Comparison of ENCODE assay signal across 20 cellular contexts in genomic region chr2:164203131-164203530, GRCh38.
"Had no signal": no experiment of that assay in that cellular context is flagged by ENCODE, and none has a peak within 500 bp of the region (broad histone marks: within the 10 kb centered on the region; RNA-seq: fewer than 3 reads in every experiment).

No MANE protein-coding gene starts in this region.

- H3K27ac ChIP-seq: HL-60, KMS-11, SJCRH30 had no signal

- H3K27me3 ChIP-seq: SJCRH30 had no signal

- H3K9ac ChIP-seq: KMS-11 had no signal

- H3K4me1 Mint-ChIP-seq: IgD-negative memory B cell had no signal

- H3K4me3 Mint-ChIP-seq: IgD-negative memory B cell had no signal

- DNase-seq: Kasumi-1, MM.1S, NCI-H1092 treated with DMSO at 0.1 percent for 48 hours, NCI-H1436, NCI-H187, NCI-H2029, NCI-H2081 treated with DMSO at 0.1 percent for 48 hours, NCI-H2171, NCI-H226, NCI-H446, NCI-H510A, NCI-H524 treated with DMSO at 0.1 percent for 48 hours, NCI-H69, NCI-H774, SHP77 treated with DMSO at 0.1 percent for 48 hours, SJCRH30 had no signal

- H3K27ac Mint-ChIP-seq: IgD-negative memory B cell had no signal

- H3K4me2 ChIP-seq: KMS-11 had no signal

- H3K9me3 ChIP-seq: SJCRH30 had no signal

- H3K36me3 Mint-ChIP-seq: IgD-negative memory B cell had no signal

- H3K4me3 ChIP-seq: K562, SJCRH30 had no signal

- H3K36me3 ChIP-seq: SJCRH30 had no signal

- H3K27me3 Mint-ChIP-seq: IgD-negative memory B cell had no signal
